Comparison of ENCODE assay signal across 12 cellular contexts in genomic region chr6:5517781-5518180, GRCh38.
DNase-seq lines count a peak whose midpoint lies in the region; ATAC-seq lines count a peak whose summit lies in the region.
"Had no signal": no experiment of that assay in that cellular context is flagged by ENCODE, and none has a peak within 500 bp of the region (broad histone marks: within the 10 kb centered on the region; RNA-seq: fewer than 3 reads in every experiment).

No MANE protein-coding gene starts in this region.

- H3K27me3 Mint-ChIP-seq in activated T-cell treated with anti-CD3 and anti-CD28 coated beads, Interleukin-2, amount 50 U/mL, for 72 hours (ENCODE audit: low read depth): no peaks in the 10 kb centered on the region

- DNase-seq in activated T-cell treated with anti-CD3 and anti-CD28 coated beads, Interleukin-2, amount 50 U/mL, for 72 hours: peak; percentile 51 to 52
- peak in 2 of 3 experiments; percentile 13 to 22 for DNase-seq in stimulated activated CD4-positive, alpha-beta T cell treated with anti-CD3 and anti-CD28 coated beads, TNF-alpha, amount 100 ng/mL, for 24 hours (ENCODE audit: low read depth in 3 of 3)
- no peak for DNase-seq in HuH-7.5 (ENCODE audit: low spot score)
- DNase-seq in DMS53 (lab: John Stamatoyannopoulos, UW): no peak
- DNase-seq in GOT3 (lab: John Stamatoyannopoulos, UW): no peak
- DNase-seq: cortex of kidney, DMS79, NCI-H2227 treated with DMSO at 0.1 percent for 48 hours, testis had no signal

- peaks cover 0 to 3% of the 10 kb centered on the region in 2 donors for H3K36me3 Mint-ChIP-seq in activated T-cell treated with anti-CD3 and anti-CD28 coated beads, Interleukin-2, amount 50 U/mL, for 72 hours (ENCODE audit: insufficient read depth in 2 of 2)

- ATAC-seq in GM18870 (IDR thresholded peaks at IDR 0.05; ENCODE audit: unreplicated experiment): peak; percentile 59
- ATAC-seq in HG03439 (IDR thresholded peaks at IDR 0.05; ENCODE audit: unreplicated experiment): peak; percentile 44
- ATAC-seq in activated T-cell treated with anti-CD3 and anti-CD28 coated beads, Interleukin-2, amount 50 U/mL, for 72 hours (replicated peaks in 1 of 2): peak; percentile 96
- ATAC-seq in HG03175 (IDR thresholded peaks at IDR 0.05; ENCODE audit: unreplicated experiment): no peak

- peaks cover 61% of the 10 kb centered on the region for H3K4me1 Mint-ChIP-seq in activated T-cell treated with anti-CD3 and anti-CD28 coated beads, Interleukin-2, amount 50 U/mL, for 72 hours (ENCODE audit: low read depth)

- H3K27ac Mint-ChIP-seq in activated T-cell treated with anti-CD3 and anti-CD28 coated beads, Interleukin-2, amount 50 U/mL, for 72 hours: peak overlapping the region; percentile 75

- no peaks in the 10 kb centered on the region for H3K9me3 Mint-ChIP-seq in activated T-cell treated with anti-CD3 and anti-CD28 coated beads, Interleukin-2, amount 50 U/mL, for 72 hours

- H3K4me3 Mint-ChIP-seq in activated T-cell treated with anti-CD3 and anti-CD28 coated beads, Interleukin-2, amount 50 U/mL, for 72 hours: peak overlapping the region; percentile 58 to 74

Comparison
In these comparisons a context has a peak if more than half of its experiments do, and no peak if none do; other contexts are left out.
1. DNase-seq: peak in activated T-cell treated with anti-CD3 and anti-CD28 coated beads, Interleukin-2, amount 50 U/mL, for 72 hours (2 of 2) and stimulated activated CD4-positive, alpha-beta T cell treated with anti-CD3 and anti-CD28 coated beads, TNF-alpha, amount 100 ng/mL, for 24 hours (2 of 3); none in HuH-7.5 (single experiment), DMS53 (single experiment) and GOT3 (single experiment).